ENCODE assay signal across 8 cellular contexts in genomic region chr7:6526997-6527378, GRCh38. TPM values are rescaled to one million over a fixed set of nuclear protein-coding genes. Genes with fewer than 3 reads are reported as not detected.
DNase-seq lines count a peak whose midpoint lies in the region; ATAC-seq, FAIRE-seq and TF ChIP-seq lines count a peak whose summit lies in the region.

No MANE protein-coding gene starts in this region.

- no peak overlapping the region for H3K27ac Mint-ChIP-seq in activated naive CD4-positive, alpha-beta T cell treated with anti-CD3 and anti-CD28 coated beads, Interleukin-2, amount 50 U/mL, for 24 hours

- H3K4me1 ChIP-seq in mucosa of rectum (ENCODE audit: control insufficient read depth in 2 of 2, insufficient read depth in 2 of 2, low read length in 2 of 2) (peaks cover 0 to 4% of the 10 kb centered on the region in 2 donors), upper lobe of right lung (no peaks in the 10 kb centered on the region)

- no peaks in the 10 kb centered on the region for H3K36me3 Mint-ChIP-seq in activated naive CD4-positive, alpha-beta T cell treated with anti-CD3 and anti-CD28 coated beads, Interleukin-2, amount 50 U/mL, for 24 hours

- H3K9me3 ChIP-seq in mucosa of rectum (ENCODE audit: control insufficient read depth in 2 of 2, low read length in 2 of 2) (no peaks in the 10 kb centered on the region), upper lobe of right lung (no peaks in the 10 kb centered on the region)

- H3K4me1 Mint-ChIP-seq in activated naive CD4-positive, alpha-beta T cell treated with anti-CD3 and anti-CD28 coated beads, Interleukin-2, amount 50 U/mL, for 24 hours: peaks cover 6% of the 10 kb centered on the region

- no peak overlapping the region for H3K27ac ChIP-seq in mucosa of rectum (ENCODE audit: low read depth in 2 of 2, low read length in 2 of 2)
- H3K27ac ChIP-seq in upper lobe of right lung: no peak overlapping the region

- peaks cover 27% of the 10 kb centered on the region for H3K27me3 ChIP-seq in bronchial epithelial cell (ENCODE audit: control insufficient read depth, insufficient read depth, low read length)
- peaks cover 22 to 34% of the 10 kb centered on the region in 2 donors for H3K27me3 ChIP-seq in mucosa of rectum (ENCODE audit: control insufficient read depth in 2 of 2, insufficient read depth in 2 of 2, low read length in 2 of 2)
- peaks cover 70% of the 10 kb centered on the region for H3K27me3 ChIP-seq in upper lobe of right lung

- intact Hi-C loops in upper lobe of right lung (cut with DNase I): no loop called here

- ATAC-seq in upper lobe of right lung: no peak
- ATAC-seq in GM21390 (IDR thresholded peaks at IDR 0.05; ENCODE audit: unreplicated experiment): no peak
- no peak for ATAC-seq in GM19397 (IDR thresholded peaks at IDR 0.05; ENCODE audit: unreplicated experiment)

- H3K4me3 Mint-ChIP-seq in activated naive CD4-positive, alpha-beta T cell treated with anti-CD3 and anti-CD28 coated beads, Interleukin-2, amount 50 U/mL, for 24 hours: peak overlapping the region; percentile 85

- no peak for DNase-seq in activated naive CD4-positive, alpha-beta T cell treated with anti-CD3 and anti-CD28 coated beads, Interleukin-2, amount 50 U/mL, for 16 hours
- DNase-seq in bronchial epithelial cell (ENCODE audit: low read depth) (no peak), upper lobe of right lung (no peak), AG08395 (ENCODE audit: low spot score) (no peak)

- peaks cover 7% of the 10 kb centered on the region for H3K27me3 Mint-ChIP-seq in activated naive CD4-positive, alpha-beta T cell treated with anti-CD3 and anti-CD28 coated beads, Interleukin-2, amount 50 U/mL, for 24 hours

- no peaks in the 10 kb centered on the region for H3K9me3 Mint-ChIP-seq in activated naive CD4-positive, alpha-beta T cell treated with anti-CD3 and anti-CD28 coated beads, Interleukin-2, amount 50 U/mL, for 24 hours

- TF ChIP-seq CTCF in bronchial epithelial cell (IDR thresholded peaks at IDR 0.05; ENCODE audit: insufficient read depth, low read length, severe bottlenecking) (no peak), upper lobe of right lung (IDR thresholded peaks at IDR 0.05) (no peak)

- FAIRE-seq in bronchial epithelial cell (lab: Jason Lieb, UNC): no peak

- H3K36me3 ChIP-seq in bronchial epithelial cell (ENCODE audit: control insufficient read depth, insufficient read depth, low read length) (no peaks in the 10 kb centered on the region), mucosa of rectum (ENCODE audit: control insufficient read depth in 2 of 2, insufficient read depth in 2 of 2, low read length in 2 of 2) (no peaks in the 10 kb centered on the region), upper lobe of right lung (no peaks in the 10 kb centered on the region)

- H3K4me3 ChIP-seq in bronchial epithelial cell (ENCODE audit: low read depth, low read length): peak overlapping the region; percentile 16
- peak overlapping the region; percentile 30 to 31 for H3K4me3 ChIP-seq in mucosa of rectum (ENCODE audit: low read length in 2 of 2)
- H3K4me3 ChIP-seq in upper lobe of right lung: peak overlapping the region; percentile 33

- H3K9ac ChIP-seq in mucosa of rectum (ENCODE audit: low read depth in 1 of 2, low read length in 2 of 2): no peak overlapping the region

RNA-seq across cellular contexts. Expression of gene GRID2IP, which starts 24.3 kb away (rescaled TPM):
- total RNA-seq in bronchial epithelial cell (0.26 TPM in 2 replicates), upper lobe of right lung (0.46 TPM)

RNA-seq across cellular contexts. Expression of gene KDELR2, which starts 43.0 kb away (rescaled TPM):
- total RNA-seq in bronchial epithelial cell (72.1 and 90.6 TPM in 2 replicates), upper lobe of right lung (116 TPM)

RNA-seq across cellular contexts. Expression of gene ZDHHC4, which starts 50.3 kb away (rescaled TPM):
- 92.1 and 94.6 TPM in 2 replicates for total RNA-seq in bronchial epithelial cell
- total RNA-seq in upper lobe of right lung: 54.8 TPM
